ENCODE assay signal across 8 cellular contexts in genomic region chr1:43836267-43836951, GRCh38.
A peak's percentile ranks its signal among the peaks of the same experiment; 100 is the strongest.
DNase-seq lines count a peak whose midpoint lies in the region; ATAC-seq and TF ChIP-seq lines count a peak whose summit lies in the region.

No MANE protein-coding gene starts in this region.

- H3K9me3 ChIP-seq in cardiac muscle cell (ENCODE audit: low read depth) (no peaks in the 10 kb centered on the region), tibial nerve (no peaks in the 10 kb centered on the region)

- H3K27me3 ChIP-seq in cardiac muscle cell (no peaks in the 10 kb centered on the region), tibial nerve (no peaks in the 10 kb centered on the region)

- TF ChIP-seq POLR2A in tibial nerve (IDR thresholded peaks at IDR 0.05): no peak

- peak; percentile 57 for ATAC-seq in HG03439 (IDR thresholded peaks at IDR 0.05; ENCODE audit: unreplicated experiment)
- ATAC-seq in HG03139 (IDR thresholded peaks at IDR 0.05; ENCODE audit: unreplicated experiment): no peak

- TF ChIP-seq CTCF in GM13977 (IDR thresholded peaks at IDR 0.05; ENCODE audit: extremely low read depth, insufficient read depth, missing control alignments): no peak
- no peak for TF ChIP-seq CTCF in cardiac muscle cell (IDR thresholded peaks at IDR 0.05; ENCODE audit: low read depth, low read length)
- no peak for TF ChIP-seq CTCF in tibial nerve (IDR thresholded peaks at IDR 0.05)

- H3K4me3 ChIP-seq in cardiac muscle cell: no peak overlapping the region
- no peak overlapping the region for H3K4me3 ChIP-seq in tibial nerve

- DNase-seq in GM13977 (ENCODE audit: low spot score) (peak; percentile 49), NCI-H524 (lab: John Stamatoyannopoulos, UW) (peak; percentile 81 to 94), cardiac muscle cell (ENCODE audit: low read depth in 1 of 2, low spot score in 1 of 2) (peak; percentile 14 to 94), tibial nerve (ENCODE audit: low spot score in 2 of 2) (no peak)
- peak; percentile 38 to 48 for DNase-seq in activated CD8-positive, alpha-beta memory T cell treated with anti-CD3 and anti-CD28 coated beads for 1 hour (ENCODE audit: extremely low read depth in 1 of 2, low read depth in 1 of 2)
- DNase-seq in stimulated activated CD4-positive, alpha-beta T cell treated with anti-CD3 and anti-CD28 coated beads, TNF-alpha, amount 100 ng/mL, for 1 hour (ENCODE audit: low read depth in 3 of 3, low spot score in 1 of 3): peak; percentile 15 to 52 (median 31)

- 36 to 39% methylated on average over 4 to 6 of the region's 6 CpGs for WGBS in tibial nerve, 2 donors

- in situ Hi-C loops in GM13977 (cut with MboI; ENCODE audit: low pct_unique_long_range_greater_than_20kb, low sequenced_read_pairs, unreplicated experiment): no loop called here

- H3K36me3 ChIP-seq in cardiac muscle cell (no peaks in the 10 kb centered on the region), tibial nerve (peaks cover 0 to 13% (median 0%) of the 10 kb centered on the region in 3 donors)

- H3K4me1 ChIP-seq in cardiac muscle cell (ENCODE audit: low read depth): peaks cover 15% of the 10 kb centered on the region
- peaks cover 0 to 74% (median 33%) of the 10 kb centered on the region in 4 donors for H3K4me1 ChIP-seq in tibial nerve

- H3K27ac ChIP-seq in cardiac muscle cell: peak overlapping the region; percentile 26
- H3K27ac ChIP-seq in tibial nerve: peak overlapping the region in 2 of 4 donors; percentile 75 to 89

- no peak for TF ChIP-seq EP300 in tibial nerve (IDR thresholded peaks at IDR 0.05)

Comparison
In these comparisons a context has a peak if more than half of its experiments do, and no peak if none do; other contexts are left out.
1. DNase-seq: peak in GM13977 (single experiment), NCI-H524 (2 of 2), activated CD8-positive, alpha-beta memory T cell treated with anti-CD3 and anti-CD28 coated beads for 1 hour (2 of 2), cardiac muscle cell (2 of 2) and stimulated activated CD4-positive, alpha-beta T cell treated with anti-CD3 and anti-CD28 coated beads, TNF-alpha, amount 100 ng/mL, for 1 hour (3 of 3); none in tibial nerve (0 of 2).